In genomic region chr7:23469150-23469960, GRCh38 we compare ENCODE assay signal across 1 cellular context.
TF ChIP-seq lines count a peak whose summit lies in the region.

No MANE protein-coding gene starts in this region.

TF ChIP-seq in HEK293, 187 proteins besides CTCF, POLR2A, EP300 and RAD21 (continued from another document):
- TF ChIP-seq ZNF398 (tag by site-specific recombination; IDR thresholded peaks at IDR 0.05): no peak; the same call in 1 of the 2 replicates
